ENCODE assay signal across 1 cellular context in genomic region chr1:235369802-235370201, GRCh38.
TF ChIP-seq lines count a peak whose summit lies in the region.

No MANE protein-coding gene starts in this region.

TF ChIP-seq in HCT116, 20 proteins besides CTCF, POLR2A, EP300 and RAD21:
- TF ChIP-seq FOSL1 (IDR thresholded peaks at IDR 0.05; ENCODE audit: low read depth) (no peak), REST (IDR thresholded peaks at IDR 0.05; ENCODE audit: low read depth) (no peak), CBX3 (IDR thresholded peaks at IDR 0.05; ENCODE audit: low read depth) (no peak), SRF (IDR thresholded peaks at IDR 0.05; ENCODE audit: low read depth) (no peak), YY1 (IDR thresholded peaks at IDR 0.05; ENCODE audit: extremely low read depth, insufficient replicate concordance, low read depth, low read length) (no peak), JUND (IDR thresholded peaks at IDR 0.05) (no peak)
TF ChIP-seq in HCT116: peak in this region for 0.
